ENCODE assay signal across 1 cellular context in the genomic region with DNA sequence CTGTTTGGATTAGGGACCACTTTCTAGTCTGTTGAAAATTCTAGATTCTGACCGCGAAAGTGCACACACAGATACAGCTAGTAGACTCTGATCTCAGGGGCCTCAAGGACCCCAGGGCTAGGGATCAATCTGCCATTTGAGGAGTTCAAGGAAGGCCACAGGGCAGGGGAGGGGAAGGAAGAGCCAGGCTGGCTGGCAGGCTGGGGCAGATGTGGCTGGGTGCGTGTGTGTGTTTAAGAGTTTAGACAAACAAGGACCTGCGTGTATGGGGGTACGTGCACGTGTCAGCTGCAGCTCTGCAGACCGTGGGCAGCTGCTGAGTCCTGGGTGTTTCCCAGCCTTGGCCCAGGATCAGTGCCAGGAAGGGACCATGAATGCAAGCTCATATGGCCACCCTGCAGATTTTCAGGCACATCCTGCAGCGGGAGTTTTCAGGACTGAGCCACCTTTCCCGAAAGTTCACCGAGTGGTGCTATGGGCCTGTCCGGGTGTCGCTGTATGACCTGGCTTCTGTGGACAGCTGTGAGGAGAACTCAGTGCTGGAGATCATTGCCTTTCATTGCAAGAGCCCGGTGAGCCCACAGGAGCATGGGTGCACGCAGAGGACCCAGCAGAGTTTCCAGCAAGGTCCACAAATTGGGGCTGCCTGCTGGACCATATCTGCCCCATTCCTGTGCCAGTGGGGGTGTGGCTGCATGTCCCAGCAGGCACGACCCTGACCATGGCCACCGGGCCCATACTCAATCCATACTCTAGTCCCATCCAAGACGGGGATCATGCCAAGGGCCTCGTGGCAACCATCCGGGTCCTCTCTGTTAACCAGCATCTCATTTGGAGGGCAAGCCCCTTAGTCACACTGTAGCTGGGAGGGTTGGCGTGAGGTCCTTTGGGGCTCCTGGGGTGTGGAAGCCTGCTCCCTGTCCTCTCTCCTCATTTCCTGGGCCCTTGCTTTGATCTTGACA.
TF ChIP-seq lines count a peak whose summit lies in the region.

No MANE protein-coding gene starts in this region.

TF ChIP-seq in HepG2, 621 proteins besides CTCF, POLR2A, EP300 and RAD21 (continued from another document):
- TF ChIP-seq FOXA3 (CRISPR knock-in tag; IDR thresholded peaks at IDR 0.05) (peak; percentile 74), ISL2 (CRISPR knock-in tag; IDR thresholded peaks at IDR 0.05) (0 out of 2 replicates have a peak, but pooled peaks have one; percentile 23), ZNF839 (CRISPR knock-in tag; IDR thresholded peaks at IDR 0.05; ENCODE audit: borderline replicate concordance) (no peak), BCL6 (CRISPR knock-in tag; IDR thresholded peaks at IDR 0.05) (peak; percentile 64), SNAI1 (CRISPR knock-in tag; IDR thresholded peaks at IDR 0.05; ENCODE audit: borderline replicate concordance) (no peak), JUN (CRISPR knock-in tag; IDR thresholded peaks at IDR 0.05) (no peak), NKX3-1 (CRISPR knock-in tag; IDR thresholded peaks at IDR 0.05) (0 out of 2 replicates have a peak, but pooled peaks have one; percentile 61), ZNF33A (CRISPR knock-in tag; IDR thresholded peaks at IDR 0.05; ENCODE audit: borderline replicate concordance) (no peak), ZBTB8A (CRISPR knock-in tag; IDR thresholded peaks at IDR 0.05; ENCODE audit: borderline replicate concordance, low read depth) (no peak), ZNF552 (CRISPR knock-in tag; IDR thresholded peaks at IDR 0.05; ENCODE audit: borderline replicate concordance) (no peak), GPN1 (CRISPR knock-in tag; IDR thresholded peaks at IDR 0.05; ENCODE audit: borderline replicate concordance) (no peak)
- TF ChIP-seq, protein P1, sequence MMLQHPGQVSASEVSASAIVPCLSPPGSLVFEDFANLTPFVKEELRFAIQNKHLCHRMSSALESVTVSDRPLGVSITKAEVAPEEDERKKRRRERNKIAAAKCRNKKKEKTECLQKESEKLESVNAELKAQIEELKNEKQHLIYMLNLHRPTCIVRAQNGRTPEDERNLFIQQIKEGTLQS (CRISPR knock-in tag; IDR thresholded peaks at IDR 0.05), result no peak
- TF ChIP-seq, protein P2, sequence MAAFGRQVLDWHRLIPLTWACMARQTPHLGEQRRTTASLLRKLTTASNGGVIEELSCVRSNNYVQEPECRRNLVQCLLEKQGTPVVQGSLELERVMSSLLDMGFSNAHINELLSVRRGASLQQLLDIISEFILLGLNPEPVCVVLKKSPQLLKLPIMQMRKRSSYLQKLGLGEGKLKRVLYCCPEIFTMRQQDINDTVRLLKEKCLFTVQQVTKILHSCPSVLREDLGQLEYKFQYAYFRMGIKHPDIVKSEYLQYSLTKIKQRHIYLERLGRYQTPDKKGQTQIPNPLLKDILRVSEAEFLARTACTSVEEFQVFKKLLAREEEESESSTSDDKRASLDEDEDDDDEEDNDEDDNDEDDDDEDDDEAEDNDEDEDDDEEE (CRISPR knock-in tag; IDR thresholded peaks at IDR 0.05), result no peak
